Comparison of ENCODE assay signal across 14 cellular contexts in genomic region chr2:33292981-33293586, GRCh38.
A peak's percentile ranks its signal among the peaks of the same experiment; 100 is the strongest.
DNase-seq lines count a peak whose midpoint lies in the region; ATAC-seq and TF ChIP-seq lines count a peak whose summit lies in the region.
"Had no signal": no experiment of that assay in that cellular context is flagged by ENCODE, and none has a peak within 500 bp of the region (broad histone marks: within the 10 kb centered on the region; RNA-seq: fewer than 3 reads in every experiment).

No MANE protein-coding gene starts in this region.

- ATAC-seq in HG02642 (IDR thresholded peaks at IDR 0.05; ENCODE audit: poor library complexity, unreplicated experiment) = peak; percentile 57
- peak; percentile 47 for ATAC-seq in thoracic aorta (ENCODE audit: insufficient number of reproducible peaks, low FRiP score, low read depth)
- ATAC-seq in HG02973 (IDR thresholded peaks at IDR 0.05; ENCODE audit: unreplicated experiment) = no peak
- ATAC-seq in PC-3 = no peak

- no TSS peak for BruUV-seq in PC-3 (replicated peaks; lab: Mats Ljungman, UMichigan)

- H3F3A ChIP-seq in PC-3 (ENCODE audit: low read length, unreplicated experiment) = no peaks in the 10 kb centered on the region

- H3K9me3 ChIP-seq in thoracic aorta (no peaks in the 10 kb centered on the region), PC-3 (ENCODE audit: low read length) (no peaks in the 10 kb centered on the region)

- POLR2A ChIA-PET in PC-3 (lab: Charles Lee; ENCODE audit: unreplicated experiment) = no interaction called here

- TF ChIP-seq CTCF in fibroblast of mammary gland (conservative IDR thresholded peaks at IDR 0.05; ENCODE audit: control insufficient read depth, insufficient read depth, low read depth, low read length) = no peak
- TF ChIP-seq CTCF in thoracic aorta (IDR thresholded peaks at IDR 0.05) = no peak
- no peak for TF ChIP-seq CTCF in PC-3 (conservative IDR thresholded peaks at IDR 0.05; ENCODE audit: low read depth, low read length)

- H3K36me3 ChIP-seq in thoracic aorta (peaks cover 19% of the 10 kb centered on the region), PC-3 (ENCODE audit: low read depth, low read length) (0 out of 2 replicates have a peak, but pooled peaks cover 3% of the 10 kb centered on the region)

- no peak overlapping the region for H3K4me2 ChIP-seq in PC-3 (ENCODE audit: low read length)

- H3K27me3 ChIP-seq in thoracic aorta (replicated peaks; ENCODE audit: insufficient read depth) = no peaks in the 10 kb centered on the region
- no peaks in the 10 kb centered on the region for H3K27me3 ChIP-seq in PC-3 (ENCODE audit: low read length)

- H3K27ac ChIP-seq in thoracic aorta (peak overlapping the region; percentile 67 to 89), PC-3 (ENCODE audit: low read length) (no peak overlapping the region)

- DNase-seq in NCI-H774 (lab: John Stamatoyannopoulos, UW) (peak; percentile 8), fibroblast of mammary gland (ENCODE audit: low read depth) (peak; percentile 63), thoracic aorta (ENCODE audit: low spot score) (no peak), superior temporal gyrus (ENCODE audit: extremely low spot score) (no peak), PC-3 (no peak)
- DNase-seq: effector CD8-positive, alpha-beta T cell; GOT3; hippocampal formation; mammary epithelial cell; NCI-H187 treated with DMSO at 0.1 percent for 48 hours; SHP77; stimulated activated naive CD4-positive, alpha-beta T cell had no signal

- H3K79me2 ChIP-seq in PC-3 (ENCODE audit: low read length) = no peaks in the 10 kb centered on the region

- no peaks in the 10 kb centered on the region for H4K20me1 ChIP-seq in PC-3 (ENCODE audit: low read length)

- H3K9me2 ChIP-seq in PC-3 (replicated peaks; ENCODE audit: low read length) = 0 out of 2 replicates have a peak, but pooled peaks cover 3% of the 10 kb centered on the region

- intact Hi-C loops in PC-3 (cut with micrococcal nuclease) = loop anchor here (10.0 kb wide), 1 partner anchor 62 kb away; no protein-coding TSS in a partner anchor

- H3K4me1 ChIP-seq in thoracic aorta (ENCODE audit: control insufficient read depth in 1 of 2, low read depth in 2 of 2) (peaks cover 54 to 77% of the 10 kb centered on the region in 2 donors), PC-3 (ENCODE audit: insufficient read depth, low read length) (peaks cover 31% of the 10 kb centered on the region)

- no peak overlapping the region for H2AFZ ChIP-seq in PC-3 (ENCODE audit: low read length)

- CTCF ChIA-PET in PC-3 (lab: Charles Lee) = no interaction called here

- H3K4me3 ChIP-seq in fibroblast of mammary gland (ENCODE audit: control insufficient read depth, low read depth, low read length) = no peak overlapping the region
- peak overlapping the region; percentile 48 for H3K4me3 ChIP-seq in thoracic aorta
- no peak overlapping the region for H3K4me3 ChIP-seq in PC-3 (ENCODE audit: low read length)

- H3K9ac ChIP-seq in PC-3 (ENCODE audit: low read length) = no peak overlapping the region

Comparison
In these comparisons a context has a peak if more than half of its experiments do, and no peak if none do; other contexts are left out.
1. ATAC-seq: peak in HG02642 (single experiment) and thoracic aorta (single experiment); none in HG02973 (single experiment) and PC-3 (single experiment).
2. DNase-seq: peak in NCI-H774 (single experiment) and fibroblast of mammary gland (single experiment); none in thoracic aorta (single experiment), superior temporal gyrus (single experiment) and PC-3 (single experiment).